ENCODE assay signal across 22 cellular contexts in genomic region chr13:45541806-45542205, GRCh38.
"Had no signal": no experiment of that assay in that cellular context is flagged by ENCODE, and none has a peak within 500 bp of the region (broad histone marks: within the 10 kb centered on the region; RNA-seq: fewer than 3 reads in every experiment).

No MANE protein-coding gene starts in this region.

- ATAC-seq: K562, Panc1, PC-3, T-cell had no signal

- DNase-seq: Kasumi-1; MM.1S; NCI-H1092 treated with DMSO at 0.1 percent for 48 hours; NCI-H1436; NCI-H187; NCI-H2029; NCI-H2081 treated with DMSO at 0.1 percent for 48 hours; NCI-H2227 treated with DMSO at 0.1 percent for 48 hours; NCI-H526 treated with DMSO at 0.1 percent for 48 hours; NCI-H748 treated with DMSO at 0.1 percent for 48 hours; NK-92 treated with Interleukin-12 subunit alpha and Interleukin-12 subunit beta, amount 100 ng/mL, for 24 hours; PC-3; SHP77; SK-N-SH; SW 1271; T-cell had no signal

- H3K4me3 ChIP-seq: K562 had no signal

- H3K9me3 ChIP-seq: SK-N-SH had no signal

- FAIRE-seq: HTR-8/SVneo, K562 had no signal

- H3K27ac ChIP-seq: HL-60, KMS-11, RWPE1 had no signal
